1 cellular context compared by ENCODE assay signal in the genomic region with DNA sequence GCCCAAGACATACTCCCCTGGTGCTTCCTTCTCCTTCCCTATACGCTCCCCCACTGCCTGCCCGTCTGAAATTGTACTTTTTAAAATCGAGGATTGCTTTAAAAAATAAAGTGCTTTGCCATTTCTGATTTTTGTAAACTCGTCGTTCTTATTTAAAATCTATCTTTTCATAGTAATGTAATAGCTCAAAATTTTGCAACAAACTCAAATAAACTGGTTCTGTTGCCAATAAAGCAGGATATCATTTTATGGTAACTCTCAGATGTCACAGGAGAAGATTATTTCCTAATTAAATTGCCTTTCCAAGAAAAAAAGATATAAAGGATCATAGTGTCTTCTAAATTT.
TF ChIP-seq lines count a peak whose summit lies in the region.

No MANE protein-coding gene starts in this region.

TF ChIP-seq in WTC11, 78 proteins besides CTCF, POLR2A, EP300 and RAD21 (continued from another document):
- TF ChIP-seq JAZF1 (CRISPR knock-in tag; IDR thresholded peaks at IDR 0.05) = no peak
- TF ChIP-seq CBFB (CRISPR knock-in tag; IDR thresholded peaks at IDR 0.05; ENCODE audit: low read depth) = no peak
- no peak for TF ChIP-seq NFATC4 (CRISPR knock-in tag; IDR thresholded peaks at IDR 0.05)
- no peak for TF ChIP-seq RELA (CRISPR knock-in tag; IDR thresholded peaks at IDR 0.05; ENCODE audit: borderline replicate concordance)
